Comparison of ENCODE assay signal across 8 cellular contexts in the genomic region with DNA sequence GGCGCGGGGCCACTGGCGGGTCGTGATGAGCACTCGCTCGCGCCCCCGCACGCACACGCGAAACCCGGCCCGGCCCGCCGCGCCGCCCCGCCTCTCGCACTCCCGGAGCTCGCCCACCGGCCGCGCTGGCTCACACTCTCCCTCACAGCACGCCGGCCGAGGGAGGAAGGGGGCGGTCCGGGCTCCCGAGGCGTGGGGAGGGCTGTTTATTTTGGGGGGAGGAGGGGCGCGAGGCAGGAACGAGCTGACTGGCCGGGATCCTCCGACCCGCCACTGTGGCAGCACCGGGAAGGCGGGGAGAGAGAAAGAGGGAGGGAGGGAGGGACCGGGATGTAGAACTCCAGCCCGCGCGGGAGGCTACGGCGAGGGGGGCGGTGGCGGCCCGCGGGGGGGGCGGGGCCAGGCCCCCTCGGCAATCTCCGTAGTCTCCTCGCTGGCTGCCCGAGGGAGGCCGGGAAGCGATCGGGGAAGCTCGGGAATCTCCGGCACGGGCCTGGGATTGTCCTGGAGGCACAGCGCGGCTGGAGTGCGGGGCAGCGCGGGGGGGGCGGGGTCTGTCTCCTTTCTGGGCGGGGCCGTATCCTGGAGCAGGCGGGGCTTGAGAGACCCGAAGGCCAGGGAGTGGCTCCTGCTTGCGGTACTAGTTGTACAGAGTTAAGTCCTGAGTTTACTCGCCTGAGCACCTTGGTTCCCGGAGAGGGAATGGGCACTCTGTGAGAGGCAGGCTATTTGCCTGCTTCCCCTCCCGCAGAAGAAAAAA. TPM values are rescaled to one million over a fixed set of nuclear protein-coding genes. Genes with fewer than 3 reads are reported as not detected.
DNase-seq lines count a peak whose midpoint lies in the region; ATAC-seq, FAIRE-seq and TF ChIP-seq lines count a peak whose summit lies in the region.

Gene RBFOX2, minus strand, starts transcription at position 179 of the 760 bp plus-strand sequence. CDS start 399 bp downstream, outside the sequence.

- ATAC-seq in HG03159 (IDR thresholded peaks at IDR 0.05; ENCODE audit: unreplicated experiment): no peak

- H3K9me3 Mint-ChIP-seq in T-helper 2 cell treated with Interferon-gamma antibody and Interleukin-4, amounts not matched to agents 5 μg/mL and 100 μg/mL, for 36 hours: no peaks in the 10 kb centered on the region

- peak; percentile 80 for DNase-seq in GM19239 (ENCODE audit: insufficient read length, low spot score)
- peak; percentile 78 for DNase-seq in NCI-H1694 treated with DMSO at 0.1 percent for 48 hours (lab: John Stamatoyannopoulos, UW)
- DNase-seq in T-helper 2 cell treated with Interferon-gamma antibody and Interleukin-4, amounts not matched to agents 5 μg/mL and 100 μg/mL, for 36 hours (ENCODE audit: low spot score): peak; percentile 79
- DNase-seq in ascending aorta (ENCODE audit: low spot score in 2 of 2): peak; percentile 89 to 99
- DNase-seq in left ventricle myocardium inferior: peak; percentile 98
- peak; percentile 92 to 99 (median 94) for DNase-seq in posterior cingulate gyrus
- DNase-seq in tibial artery: peak; percentile 96 to 98

- H3K36me3 ChIP-seq in ascending aorta (no peaks in the 10 kb centered on the region), left ventricle myocardium inferior (no peaks in the 10 kb centered on the region), tibial artery (peaks cover 0 to 3% (median 0%) of the 10 kb centered on the region in 3 donors)

- H3K27me3 Mint-ChIP-seq in T-helper 2 cell treated with Interferon-gamma antibody and Interleukin-4, amounts not matched to agents 5 μg/mL and 100 μg/mL, for 36 hours (ENCODE audit: low read depth): peaks cover 45% of the 10 kb centered on the region

- peaks cover 11% of the 10 kb centered on the region for H3K4me1 Mint-ChIP-seq in T-helper 2 cell treated with Interferon-gamma antibody and Interleukin-4, amounts not matched to agents 5 μg/mL and 100 μg/mL, for 36 hours (ENCODE audit: low read depth)

- H3K36me3 Mint-ChIP-seq in T-helper 2 cell treated with Interferon-gamma antibody and Interleukin-4, amounts not matched to agents 5 μg/mL and 100 μg/mL, for 36 hours (ENCODE audit: low read depth): no peaks in the 10 kb centered on the region

- peak within 1 kb of the TSS; percentile 8 for H3K27ac Mint-ChIP-seq in T-helper 2 cell treated with Interferon-gamma antibody and Interleukin-4, amounts not matched to agents 5 μg/mL and 100 μg/mL, for 36 hours

- TF ChIP-seq CTCF in ascending aorta (IDR thresholded peaks at IDR 0.05) (no peak), left ventricle myocardium inferior (IDR thresholded peaks at IDR 0.05; ENCODE audit: borderline replicate concordance) (no peak), tibial artery (IDR thresholded peaks at IDR 0.05) (no peak)

- H3K4me3 ChIP-seq in ascending aorta: peak within 1 kb of the TSS; percentile 83 to 96
- peak within 1 kb of the TSS; percentile 90 for H3K4me3 ChIP-seq in left ventricle myocardium inferior
- peak within 1 kb of the TSS; percentile 62 to 80 for H3K4me3 ChIP-seq in tibial artery

- H3K27ac ChIP-seq in ascending aorta: peak within 1 kb of the TSS; percentile 90 to 95
- H3K27ac ChIP-seq in left ventricle myocardium inferior (replicated peaks): peak within 1 kb of the TSS; percentile 92
- peak within 1 kb of the TSS; percentile 88 to 92 for H3K27ac ChIP-seq in tibial artery

- no peak for FAIRE-seq in GM19239 (lab: Jason Lieb, UNC)

- H3K4me1 ChIP-seq in ascending aorta (peaks cover 0 to 10% of the 10 kb centered on the region in 2 donors), left ventricle myocardium inferior (peaks cover 37% of the 10 kb centered on the region), tibial artery (peaks cover 0 to 24% (median 15%) of the 10 kb centered on the region in 4 donors)

- H3K9me3 ChIP-seq in ascending aorta: no peaks in the 10 kb centered on the region
- H3K9me3 ChIP-seq in left ventricle myocardium inferior (replicated peaks): no peaks in the 10 kb centered on the region
- H3K9me3 ChIP-seq in tibial artery: no peaks in the 10 kb centered on the region

- H3K27me3 ChIP-seq in ascending aorta (no peaks in the 10 kb centered on the region), left ventricle myocardium inferior (ENCODE audit: low read depth) (no peaks in the 10 kb centered on the region), tibial artery (no peaks in the 10 kb centered on the region)

- intact Hi-C loops in ascending aorta (cut with DNase I) (loop anchor here (1.0 to 2.0 kb wide), 6 partner anchors 32 to 98 kb away; no protein-coding TSS in a partner anchor), left ventricle myocardium inferior (cut with micrococcal nuclease) (no loop called here), posterior cingulate gyrus (cut with DNase I) (loop anchor here (5.0 to 10.0 kb wide), 3 partner anchors 54 to 96 kb away; no protein-coding TSS in a partner anchor), tibial artery (cut with DNase I; ENCODE audit: low total_unique reads) (loop anchor here (2.0 kb wide), 1 partner anchor 36 kb away; no protein-coding TSS in a partner anchor)

- H3K4me3 Mint-ChIP-seq in T-helper 2 cell treated with Interferon-gamma antibody and Interleukin-4, amounts not matched to agents 5 μg/mL and 100 μg/mL, for 36 hours: peak within 1 kb of the TSS; percentile 89

RNA-seq across cellular contexts. Expression of gene RBFOX2, which starts in this region (rescaled TPM):
- total RNA-seq in ascending aorta (58.1 TPM), left ventricle myocardium inferior (75.4 TPM)
